27 cellular contexts compared by ENCODE assay signal in genomic region chr3:28936154-28936553, GRCh38.
"Had no signal": no experiment of that assay in that cellular context is flagged by ENCODE, and none has a peak within 500 bp of the region (broad histone marks: within the 10 kb centered on the region; RNA-seq: fewer than 3 reads in every experiment).

No MANE protein-coding gene starts in this region.

- H3K27me3 Mint-ChIP-seq: activated CD4-positive, alpha-beta memory T cell treated with anti-CD3 and anti-CD28 coated beads for 36 hours; activated CD4-positive, alpha-beta T cell treated with anti-CD3 and anti-CD28 coated beads, Interleukin-2, amount 10 ng/mL, durations not matched to agents 7 days and 5 days; T-helper 17 cell had no signal

- ATAC-seq: T-helper 17 cell, WTC11 had no signal

- H3K4me1 Mint-ChIP-seq: T-helper 17 cell, WTC11 had no signal

- H3K4me3 Mint-ChIP-seq: activated CD4-positive, alpha-beta memory T cell treated with anti-CD3 and anti-CD28 coated beads for 36 hours; activated CD4-positive, alpha-beta T cell treated with anti-CD3 and anti-CD28 coated beads, Interleukin-2, amount 10 ng/mL, durations not matched to agents 7 days and 5 days; T-helper 17 cell; WTC11 had no signal

- H3K36me3 Mint-ChIP-seq: activated CD4-positive, alpha-beta memory T cell treated with anti-CD3 and anti-CD28 coated beads for 36 hours; WTC11 had no signal

- H3K9me3 Mint-ChIP-seq: activated CD4-positive, alpha-beta memory T cell treated with anti-CD3 and anti-CD28 coated beads for 36 hours; activated naive CD4-positive, alpha-beta T cell treated with anti-CD3 and anti-CD28 coated beads, Interleukin-2, amount 50 U/mL, for 72 hours; WTC11 had no signal

- H3K27ac Mint-ChIP-seq: activated CD4-positive, alpha-beta memory T cell treated with anti-CD3 and anti-CD28 coated beads for 36 hours; activated CD4-positive, alpha-beta T cell treated with anti-CD3 and anti-CD28 coated beads, Interleukin-2, amount 10 ng/mL, durations not matched to agents 7 days and 5 days; T-helper 17 cell; WTC11 had no signal

- DNase-seq: activated CD4-positive, alpha-beta memory T cell treated with anti-CD3 and anti-CD28 coated beads for 36 hours; activated CD4-positive, alpha-beta T cell treated with anti-CD3 and anti-CD28 coated beads, Interleukin-2, amount 10 ng/mL, durations not matched to agents 7 days and 5 days; activated CD4-positive, CD25-positive, alpha-beta regulatory T cell treated with anti-CD3 and anti-CD28 coated beads, Interleukin-2, amount 50 U/mL, for 72 hours; activated CD8-positive, alpha-beta memory T cell treated with anti-CD3 and anti-CD28 coated beads for 24 hours; activated effector memory CD4-positive, alpha-beta T cell treated with anti-CD3 and anti-CD28 coated beads, Interleukin-2, amount 50 U/mL, for 16 hours; activated naive CD4-positive, alpha-beta T cell treated with Interleukin-2 at 50 U/mL for 16 hours; activated T-cell treated with anti-CD3 and anti-CD28 coated beads, Interleukin-2, amount 50 U/mL, for 48 hours; adrenal gland; aorta; caudate nucleus; colonic mucosa; MG63; NCI-H1048; NCI-H146; NCI-H2029; NCI-H2107; NCI-H2171 treated with DMSO at 0.1 percent for 48 hours; NCI-H226; NCI-H510A; NCI-H526 treated with DMSO at 0.1 percent for 48 hours; NCI-H82; Peyer's patch; SHP77; T-helper 17 cell; T-helper 9 cell had no signal
